In the genomic region with DNA sequence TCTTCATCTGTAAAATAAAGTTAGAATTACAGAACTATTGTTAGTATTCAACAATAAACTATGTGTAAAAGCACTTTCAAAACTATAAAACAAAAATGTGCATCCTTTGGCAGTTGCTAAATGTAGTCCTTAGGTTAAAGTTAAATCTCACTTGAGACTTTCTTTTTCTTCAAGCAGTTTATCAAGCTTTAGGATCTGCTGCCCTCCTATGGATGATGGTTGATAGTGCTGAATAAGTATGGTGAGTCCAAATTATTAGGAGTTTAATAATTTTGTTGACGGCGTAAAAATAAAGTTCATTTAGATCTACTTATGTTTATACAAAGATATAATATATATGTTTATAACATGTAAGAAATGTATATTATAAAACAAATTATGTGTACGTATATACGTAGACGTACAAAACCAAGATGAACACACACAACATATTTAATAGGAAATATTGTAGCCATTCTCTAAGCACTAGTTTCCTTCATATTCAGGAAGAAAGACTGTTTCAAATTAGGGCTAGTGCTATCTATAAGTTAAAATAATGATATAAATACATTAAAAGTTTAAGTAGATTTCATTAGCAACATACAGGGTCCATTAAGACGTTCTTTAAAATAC, we compare ENCODE assay signal across 8 cellular contexts. TPM values are rescaled to one million over a fixed set of nuclear protein-coding genes. Genes with fewer than 3 reads are reported as not detected.
DNase-seq lines count a peak whose midpoint lies in the region; ATAC-seq, FAIRE-seq and TF ChIP-seq lines count a peak whose summit lies in the region.

No MANE protein-coding gene starts in this region.

- H3K27me3 ChIP-seq in BJ (ENCODE audit: control insufficient read depth, insufficient read depth, low read length) (no peaks in the 10 kb centered on the region), keratinocyte (ENCODE audit: control insufficient read depth, extremely low read depth, insufficient read depth, low read length) (no peaks in the 10 kb centered on the region)

- DNase-seq in BJ (ENCODE audit: low read depth) (no peak), HEK293T (ENCODE audit: extremely low spot score) (peak; percentile 15), keratinocyte (ENCODE audit: low read depth, low spot score) (peak; percentile 0), posterior vena cava (ENCODE audit: low spot score) (no peak), left colon (no peak)

- H3K36me3 ChIP-seq in BJ (ENCODE audit: control insufficient read depth, insufficient read depth, low read length), result no peaks in the 10 kb centered on the region
- no peaks in the 10 kb centered on the region for H3K36me3 ChIP-seq in keratinocyte (ENCODE audit: control insufficient read depth in 2 of 2, extremely low read depth in 1 of 2, insufficient read depth in 2 of 2, low read length in 2 of 2)

- peak; percentile 41 for FAIRE-seq in keratinocyte (lab: Jason Lieb, UNC)

- CTCF ChIA-PET in BJ (lab: Yijun Ruan, JAX), result no interaction called here
- CTCF ChIA-PET in HEK293T (lab: Yijun Ruan, JAX), result interaction anchor here (0.7 kb wide), 1 partner anchor 121 kb away, joined by 6 read pairs; no protein-coding TSS in a partner anchor

- H3K4me3 ChIP-seq in BJ (ENCODE audit: low read depth, low read length) (no peak overlapping the region), keratinocyte (ENCODE audit: control insufficient read depth in 2 of 3, extremely low read depth in 1 of 3, insufficient read depth in 2 of 3, low read depth in 1 of 3, low read length in 3 of 3) (no peak overlapping the region)

- intact Hi-C loops in posterior vena cava (cut with DNase I) (no loop called here), left colon (cut with DNase I, micrococcal nuclease) (no loop called here)

- H3K9me3 ChIP-seq in keratinocyte (ENCODE audit: control insufficient read depth, low read depth, low read length), result no peaks in the 10 kb centered on the region

- H3K4me2 ChIP-seq in keratinocyte (ENCODE audit: control insufficient read depth, extremely low read depth, insufficient read depth, low read depth, low read length), result no peak overlapping the region

- ATAC-seq in SK-N-SH treated with all-trans-retinoic acid at 6 μM for 48 hours (peak; percentile 52; the same call in 2 of the 3 replicates), HG03039 (IDR thresholded peaks at IDR 0.05; ENCODE audit: unreplicated experiment) (no peak), GM21723 (IDR thresholded peaks at IDR 0.05; ENCODE audit: unreplicated experiment) (no peak), left colon (no peak)

- no peak overlapping the region for H2AFZ ChIP-seq in keratinocyte (ENCODE audit: control insufficient read depth, low read length)

- H4K20me1 ChIP-seq in keratinocyte (ENCODE audit: control insufficient read depth, extremely low read depth, insufficient read depth, low read length), result no peaks in the 10 kb centered on the region

- POLR2A ChIA-PET in BJ (lab: Charles Lee), result no interaction called here
- POLR2A ChIA-PET in HEK293T (lab: Yijun Ruan, JAX), result no interaction called here

- H3K9me1 ChIP-seq in keratinocyte (ENCODE audit: control insufficient read depth, extremely low read depth, insufficient read depth, low read length), result no peaks in the 10 kb centered on the region

- H3K79me2 ChIP-seq in keratinocyte (ENCODE audit: control insufficient read depth, insufficient read depth, low read length), result no peaks in the 10 kb centered on the region

- peak; percentile 9; the same call in 1 of the 2 replicates for TF ChIP-seq CTCF in BJ (IDR thresholded peaks at IDR 0.05; ENCODE audit: insufficient read depth, low read depth, low read length)
- TF ChIP-seq CTCF in keratinocyte (optimal IDR thresholded peaks at IDR 0.05 in 1 of 3, IDR thresholded peaks at IDR 0.05 in 1 of 3, conservative IDR thresholded peaks at IDR 0.05 in 1 of 3; ENCODE audit: extremely low read depth in 1 of 3, insufficient read depth in 2 of 3, low read length in 3 of 3), result peak in 2 of 3 experiments; percentile 49

- no peak overlapping the region for H3K9ac ChIP-seq in keratinocyte (ENCODE audit: control insufficient read depth, extremely low read depth, insufficient read depth, low read length)

- H3K4me1 ChIP-seq in keratinocyte (ENCODE audit: control insufficient read depth, extremely low read depth, insufficient read depth, low read length), result no peaks in the 10 kb centered on the region

- H3K27ac ChIP-seq in keratinocyte (ENCODE audit: control insufficient read depth, insufficient read depth, low read length), result no peak overlapping the region

- dilution Hi-C loops in keratinocyte (cut with MboI; ENCODE audit: extremely low pct_ligation_motif_present, low sequenced_read_pairs), result no loop called here

TF ChIP-seq in HEK293T, 16 proteins besides CTCF, POLR2A, EP300 and RAD21:
- no peak for TF ChIP-seq FOXA1 (IDR thresholded peaks at IDR 0.05)
- no peak for TF ChIP-seq NFRKB (IDR thresholded peaks at IDR 0.05)
- no peak for TF ChIP-seq L3MBTL2 (conservative IDR thresholded peaks at IDR 0.05)

TF ChIP-seq in SK-N-SH treated with all-trans-retinoic acid at 6 μM for 48 hours, 23 proteins besides CTCF, POLR2A, EP300 and RAD21:
- TF ChIP-seq CSDC2 (CRISPR knock-in tag; IDR thresholded peaks at IDR 0.05), result no peak
- TF ChIP-seq TCF4 (CRISPR knock-in tag; IDR thresholded peaks at IDR 0.05; ENCODE audit: borderline replicate concordance), result no peak
- no peak for TF ChIP-seq ISL1 (CRISPR knock-in tag; IDR thresholded peaks at IDR 0.05)
- no peak for TF ChIP-seq BACH2 (CRISPR knock-in tag; IDR thresholded peaks at IDR 0.05; ENCODE audit: borderline replicate concordance)

RNA-seq across cellular contexts. Expression of a gene that starts 22.3 kb away (rescaled TPM):
- polyA plus RNA-seq in BJ (2011; rRNA removed) (not detected in 2 replicates), keratinocyte (not detected in 3 replicates)
- not detected in 2 replicates for polyA minus RNA-seq in BJ (2011; rRNA and poly(A)+ RNA removed)
- polyA plus RNA-seq in keratinocyte (2011; ENCODE audit: low read depth), result not detected
- polyA plus RNA-seq in keratinocyte (2011; cell fraction: cytosol; rRNA removed), result not detected in 2 replicates
- not detected in 2 replicates for polyA plus RNA-seq in keratinocyte (2011; cell fraction: nucleus; rRNA removed)
- polyA plus RNA-seq in keratinocyte (2012; ENCODE audit: low replicate concordance), result not detected in 2 replicates
- polyA minus RNA-seq in keratinocyte, result not detected in 3 replicates
- not detected for polyA minus RNA-seq in keratinocyte (2011; cell fraction: cytosol; rRNA and poly(A)+ RNA removed)
- polyA minus RNA-seq in keratinocyte (2011; cell fraction: nucleus; rRNA and poly(A)+ RNA removed), result not detected in 2 replicates
- total RNA-seq in posterior vena cava (not detected), left colon (not detected)

RNA-seq across cellular contexts. Expression of a gene that starts 35.9 kb away (rescaled TPM):
- polyA plus RNA-seq in BJ (2011; rRNA removed), result not detected in 2 replicates
- polyA minus RNA-seq in BJ (2011; rRNA and poly(A)+ RNA removed), result not detected in 2 replicates
- polyA plus RNA-seq in keratinocyte, result not detected in 3 replicates
- not detected for polyA plus RNA-seq in keratinocyte (2011; ENCODE audit: low read depth)
- polyA plus RNA-seq in keratinocyte (2011; cell fraction: cytosol; rRNA removed), result not detected in 2 replicates
- 0.28 TPM in 1 of 2 replicates, not detected in the other for polyA plus RNA-seq in keratinocyte (2011; cell fraction: nucleus; rRNA removed)
- not detected in 2 replicates for polyA plus RNA-seq in keratinocyte (2012; ENCODE audit: low replicate concordance)
- not detected in 3 replicates for polyA minus RNA-seq in keratinocyte
- polyA minus RNA-seq in keratinocyte (2011; cell fraction: cytosol; rRNA and poly(A)+ RNA removed), result not detected
- polyA minus RNA-seq in keratinocyte (2011; cell fraction: nucleus; rRNA and poly(A)+ RNA removed), result not detected in 2 replicates
- total RNA-seq in posterior vena cava, result not detected
- not detected for total RNA-seq in left colon

Comparison
In these comparisons a context has a peak if more than half of its experiments do, and no peak if none do; other contexts are left out.
1. DNase-seq: peak in HEK293T (single experiment) and keratinocyte (single experiment); none in BJ (single experiment), posterior vena cava (single experiment) and left colon (0 of 2).